In genomic region chr21:46250146-46250725, GRCh38 we compare ENCODE assay signal across 14 cellular contexts. TPM values are rescaled to one million over a fixed set of nuclear protein-coding genes. Genes with fewer than 3 reads are reported as not detected.
DNase-seq lines count a peak whose midpoint lies in the region; TF ChIP-seq lines count a peak whose summit lies in the region.
"Had no signal": no experiment of that assay in that cellular context is flagged by ENCODE, and none has a peak within 500 bp of the region (broad histone marks: within the 10 kb centered on the region; RNA-seq: fewer than 3 reads in every experiment).

No MANE protein-coding gene starts in this region.

- DNase-seq in CD8-positive, alpha-beta memory T cell, result no peak
- no peak for DNase-seq in RWPE1 (ENCODE audit: low spot score)
- DNase-seq in fibroblast of villous mesenchyme (ENCODE audit: low read depth), result peak; percentile 15
- DNase-seq in GM13977 (ENCODE audit: low spot score), result no peak
- no peak for DNase-seq in KBM-7
- DNase-seq in chondrocyte (ENCODE audit: low spot score), result no peak
- DNase-seq: Caco-2, endodermal cell, NCI-H2171 treated with DMSO at 0.1 percent for 48 hours, thyroid gland had no signal

- TF ChIP-seq CTCF in RWPE1 (conservative IDR thresholded peaks at IDR 0.05; ENCODE audit: low read depth), result no peak
- no peak for TF ChIP-seq CTCF in fibroblast of villous mesenchyme (IDR thresholded peaks at IDR 0.05; ENCODE audit: insufficient read depth, low read depth, low read length)
- TF ChIP-seq CTCF in GM13977 (IDR thresholded peaks at IDR 0.05; ENCODE audit: extremely low read depth, insufficient read depth, missing control alignments), result no peak
- TF ChIP-seq CTCF in chondrocyte (IDR thresholded peaks at IDR 0.05), result no peak

- H3K4me1 ChIP-seq in BLaER1 treated with 17β-estradiol and CSF1 and Interleukin-3, amounts not matched to agents 10 nM and 100 nM, result peaks cover 18 to 48% (median 39%) of the 10 kb centered on the region in 10 experiments
- peaks cover 32% of the 10 kb centered on the region for H3K4me1 ChIP-seq in CD8-positive, alpha-beta memory T cell (ENCODE audit: insufficient read depth, low read length)
- H3K4me1 ChIP-seq: Caco-2, thyroid gland had no signal

- H3K36me3 ChIP-seq in BLaER1 treated with 17β-estradiol and CSF1 and Interleukin-3, amounts not matched to agents 10 nM and 100 nM, result peaks cover 89 to 100% (median 97%) of the 10 kb centered on the region in 11 experiments
- peaks cover 64% of the 10 kb centered on the region for H3K36me3 ChIP-seq in CD8-positive, alpha-beta memory T cell (ENCODE audit: insufficient read depth, low read length)

- H3K9ac ChIP-seq in BLaER1 treated with 17β-estradiol and CSF1 and Interleukin-3, amounts not matched to agents 10 nM and 100 nM, result no peak overlapping the region; a peak in 2 of 22 replicates

- no peak overlapping the region; a peak in 1 of 20 replicates for H3K4me3 ChIP-seq in BLaER1 treated with 17β-estradiol and CSF1 and Interleukin-3, amounts not matched to agents 10 nM and 100 nM
- no peak overlapping the region for H3K4me3 ChIP-seq in CD8-positive, alpha-beta memory T cell (ENCODE audit: low read length)
- H3K4me3 ChIP-seq in fibroblast of villous mesenchyme (ENCODE audit: low read depth, low read length), result no peak overlapping the region
- H3K4me3 ChIP-seq: heart left ventricle, thyroid gland had no signal

- peaks cover 30 to 38% (median 34%) of the 10 kb centered on the region in 3 donors for H3K4me1 Mint-ChIP-seq in CD8-positive, alpha-beta memory T cell
- peaks cover 4% of the 10 kb centered on the region for H3K4me1 Mint-ChIP-seq in chondrocyte (ENCODE audit: low read depth)
- H3K4me1 Mint-ChIP-seq: endodermal cell had no signal

- peak overlapping the region in 7 of 11 experiments; percentile 9 to 37 (median 25); a peak in 7 of 22 replicates for H3K4me2 ChIP-seq in BLaER1 treated with 17β-estradiol and CSF1 and Interleukin-3, amounts not matched to agents 10 nM and 100 nM

- H3K36me3 Mint-ChIP-seq in CD8-positive, alpha-beta memory T cell, result peaks cover 26 to 91% (median 31%) of the 10 kb centered on the region in 3 donors
- H3K36me3 Mint-ChIP-seq in chondrocyte (ENCODE audit: low read depth), result peaks cover 43% of the 10 kb centered on the region

- POLR2A ChIA-PET in CD8-positive, alpha-beta memory T cell (lab: Charles Lee), result no interaction called here
- POLR2A ChIA-PET in RWPE1 (lab: Yijun Ruan, JAX; ENCODE audit: low non-redundant PET), result no interaction called here

- no peaks in the 10 kb centered on the region for H3K9me3 Mint-ChIP-seq in CD8-positive, alpha-beta memory T cell
- H3K9me3 Mint-ChIP-seq in chondrocyte (ENCODE audit: low read depth), result no peaks in the 10 kb centered on the region
- H3K9me3 Mint-ChIP-seq: endodermal cell had no signal

- H3K4me3 Mint-ChIP-seq in CD8-positive, alpha-beta memory T cell, result peak overlapping the region in 2 of 7 donors; percentile 4 to 11
- no peak overlapping the region for H3K4me3 Mint-ChIP-seq in chondrocyte (ENCODE audit: unreplicated experiment)
- H3K4me3 Mint-ChIP-seq: endodermal cell had no signal

- peaks cover 0 to 20% (median 0%) of the 10 kb centered on the region in 11 experiments; a peak in 10 of 22 replicates for H3K9me3 ChIP-seq in BLaER1 treated with 17β-estradiol and CSF1 and Interleukin-3, amounts not matched to agents 10 nM and 100 nM (replicated peaks in 1 of 11)
- H3K9me3 ChIP-seq in CD8-positive, alpha-beta memory T cell (ENCODE audit: low read length), result no peaks in the 10 kb centered on the region
- H3K9me3 ChIP-seq: Caco-2, heart left ventricle, neutrophil, thyroid gland had no signal

- H3K27ac ChIP-seq in BLaER1 treated with 17β-estradiol and CSF1 and Interleukin-3, amounts not matched to agents 10 nM and 100 nM, result peak overlapping the region in 4 of 11 experiments; percentile 22 to 51 (median 34); a peak in 7 of 22 replicates
- H3K27ac ChIP-seq in CD8-positive, alpha-beta memory T cell (ENCODE audit: low read depth, low read length), result no peak overlapping the region
- H3K27ac ChIP-seq in RWPE1, result peak overlapping the region; percentile 33
- H3K27ac ChIP-seq: HL-60, neutrophil, thyroid gland had no signal

- in situ Hi-C loops in GM13977 (cut with MboI; ENCODE audit: low pct_unique_long_range_greater_than_20kb, low sequenced_read_pairs, unreplicated experiment), result no loop called here
- in situ Hi-C loops in KBM-7 (cut with MboI; ENCODE audit: low pct_unique_long_range_greater_than_20kb, low sequenced_read_pairs), result no loop called here

- no peaks in the 10 kb centered on the region for H3K27me3 ChIP-seq in BLaER1 treated with 17β-estradiol and CSF1 and Interleukin-3, amounts not matched to agents 10 nM and 100 nM
- H3K27me3 ChIP-seq in CD8-positive, alpha-beta memory T cell (ENCODE audit: insufficient read depth, low read length, poor library complexity, severe bottlenecking), result no peaks in the 10 kb centered on the region
- H3K27me3 ChIP-seq: heart left ventricle, neutrophil, thyroid gland had no signal

- peak overlapping the region in 5 of 8 donors; percentile 56 to 81 (median 79) for H3K27ac Mint-ChIP-seq in CD8-positive, alpha-beta memory T cell
- H3K27ac Mint-ChIP-seq in chondrocyte (ENCODE audit: unreplicated experiment), result no peak overlapping the region
- H3K27ac Mint-ChIP-seq: endodermal cell had no signal

- CTCF ChIA-PET in CD8-positive, alpha-beta memory T cell (lab: Charles Lee), result no interaction called here
- CTCF ChIA-PET in RWPE1 (lab: Yijun Ruan, JAX), result interaction anchor here (1.2 kb wide), 1 partner anchor 76 kb away, joined by 3 read pairs; a partner anchor contains a TSS

- H4K20me1 ChIP-seq in BLaER1 treated with 17β-estradiol and CSF1 and Interleukin-3, amounts not matched to agents 10 nM and 100 nM, result peaks cover 11 to 52% (median 21%) of the 10 kb centered on the region in 11 experiments; a peak in 15 of 22 replicates

- H3K27me3 Mint-ChIP-seq in CD8-positive, alpha-beta memory T cell, result no peaks in the 10 kb centered on the region
- H3K27me3 Mint-ChIP-seq in chondrocyte (ENCODE audit: low read depth), result no peaks in the 10 kb centered on the region

RNA-seq across cellular contexts. Expression of gene LSS, which starts 21.7 kb away (rescaled TPM):
- total RNA-seq in CD8-positive, alpha-beta memory T cell, result 10 to 100 TPM; 19.6 to 20.4 TPM
- polyA plus RNA-seq in CD8-positive, alpha-beta memory T cell, result 16.1 TPM
- total RNA-seq in fibroblast of villous mesenchyme (139 and 182 TPM in 2 replicates), chondrocyte (93.2 to 110 TPM (median 107 TPM) in 3 replicates)

RNA-seq across cellular contexts. Expression of gene MCM3AP, which starts 35.2 kb away (rescaled TPM):
- 100 to 1,000 TPM; 131 to 133 TPM for total RNA-seq in CD8-positive, alpha-beta memory T cell
- polyA plus RNA-seq in CD8-positive, alpha-beta memory T cell, result 56.7 TPM
- total RNA-seq in fibroblast of villous mesenchyme (60.9 and 67.6 TPM in 2 replicates), chondrocyte (86.4 to 106 TPM (median 87.2 TPM) in 3 replicates)

RNA-seq across cellular contexts. Expression of gene YBEY, which starts 35.9 kb away (rescaled TPM):
- total RNA-seq in CD8-positive, alpha-beta memory T cell, result 10 to 100 TPM; 16.7 to 18.6 TPM
- polyA plus RNA-seq in CD8-positive, alpha-beta memory T cell, result 21.0 TPM
- total RNA-seq in fibroblast of villous mesenchyme, result 10.3 and 10.4 TPM in 2 replicates
- 10.6 to 16.0 TPM (median 13.1 TPM) in 3 replicates for total RNA-seq in chondrocyte
